20 cellular contexts compared by ENCODE assay signal in genomic region chr12:91753649-91754048, GRCh38.
DNase-seq lines count a peak whose midpoint lies in the region; ATAC-seq, FAIRE-seq and TF ChIP-seq lines count a peak whose summit lies in the region.
"Had no signal": no experiment of that assay in that cellular context is flagged by ENCODE, and none has a peak within 500 bp of the region (broad histone marks: within the 10 kb centered on the region; RNA-seq: fewer than 3 reads in every experiment).

No MANE protein-coding gene starts in this region.

- in situ Hi-C loops in K562 (cut with MboI) = no loop called here

- no peak for DNase-seq in activated naive CD8-positive, alpha-beta T cell treated with anti-CD3 and anti-CD28 coated beads, Interleukin-2, amount 10 ng/mL, durations not matched to agents 7 days and 5 days
- no peak for DNase-seq in activated naive CD8-positive, alpha-beta T cell treated with anti-CD3 and anti-CD28 coated beads, Interleukin-2, amount 50 U/mL, for 24 hours
- DNase-seq in K562 (ENCODE audit: extremely low read depth in 1 of 4, low spot score in 3 of 4) (no peak), T-cell (no peak), NCI-H345 (lab: John Stamatoyannopoulos, UW) (no peak), Ammon's horn (ENCODE audit: low spot score) (no peak)
- DNase-seq: ACHN; Caco-2; CD4-positive, alpha-beta T cell; GDM1; GOT3; H9; IMR-90; KBM-7 had no signal

- no peak for ATAC-seq in activated naive CD8-positive, alpha-beta T cell treated with anti-CD3 and anti-CD28 coated beads, Interleukin-2, amount 10 ng/mL, durations not matched to agents 7 days and 5 days (ENCODE audit: low read depth)
- ATAC-seq in activated naive CD8-positive, alpha-beta T cell treated with anti-CD3 and anti-CD28 coated beads, Interleukin-2, amount 50 U/mL, for 24 hours = no peak
- ATAC-seq in K562 (no peak), T-cell (replicated peaks in 1 of 4) (no peak)

- 80% methylated on average over 3 of the region's 3 CpGs for WGBS in K562 (ENCODE audit: insufficient coverage, low coverage, missing lambda C conversion rate)

- peaks cover 30% of the 10 kb centered on the region for H3K79me2 ChIP-seq in K562 (ENCODE audit: control insufficient read depth, insufficient read depth, low read length)

- H3K27ac ChIP-seq in HEK293 (ENCODE audit: extremely low read depth, low read depth, low read length) (no peak overlapping the region), K562 (ENCODE audit: extremely low read depth, low read depth, low read length) (no peak overlapping the region)
- H3K27ac ChIP-seq: C4-2B had no signal

- FAIRE-seq in K562 (lab: Jason Lieb, UNC) = no peak
- FAIRE-seq: D721Med, GM12892, GM18507, HTR-8/SVneo had no signal

- peaks cover 12% of the 10 kb centered on the region for H3K36me3 Mint-ChIP-seq in activated naive CD8-positive, alpha-beta T cell treated with anti-CD3 and anti-CD28 coated beads, Interleukin-2, amount 10 ng/mL, durations not matched to agents 7 days and 5 days
- H3K36me3 Mint-ChIP-seq in activated naive CD8-positive, alpha-beta T cell treated with anti-CD3 and anti-CD28 coated beads, Interleukin-2, amount 50 U/mL, for 24 hours (ENCODE audit: low read depth) = peaks cover 4% of the 10 kb centered on the region
- no peaks in the 10 kb centered on the region for H3K36me3 Mint-ChIP-seq in T-cell

- TF ChIP-seq POLR2A in K562 (conservative IDR thresholded peaks at IDR 0.05) = no peak

- TF ChIP-seq CTCF in HEK293 (tag by site-specific recombination; IDR thresholded peaks at IDR 0.05) (no peak), K562 (IDR thresholded peaks at IDR 0.05 in 2 of 3, conservative IDR thresholded peaks at IDR 0.05 in 1 of 3; ENCODE audit: insufficient read depth in 2 of 3, low read depth in 1 of 3, low read length in 3 of 3) (no peak)

- no TSS peak for BruUV-seq in K562 (replicated peaks; lab: Mats Ljungman, UMichigan)

- H3K4me1 Mint-ChIP-seq in activated naive CD8-positive, alpha-beta T cell treated with anti-CD3 and anti-CD28 coated beads, Interleukin-2, amount 10 ng/mL, durations not matched to agents 7 days and 5 days = peaks cover 3% of the 10 kb centered on the region
- H3K4me1 Mint-ChIP-seq in activated naive CD8-positive, alpha-beta T cell treated with anti-CD3 and anti-CD28 coated beads, Interleukin-2, amount 50 U/mL, for 24 hours = no peaks in the 10 kb centered on the region
- peaks cover 0 to 4% (median 3%) of the 10 kb centered on the region in 3 donors for H3K4me1 Mint-ChIP-seq in T-cell
- H3K4me1 Mint-ChIP-seq: H9 had no signal

- no peak for TF ChIP-seq EP300 in K562 (IDR thresholded peaks at IDR 0.05; ENCODE audit: low read length)

- H3K27me3 ChIP-seq in K562 (ENCODE audit: control insufficient read depth in 2 of 2, insufficient read depth in 2 of 2, low read length in 2 of 2) = no peaks in the 10 kb centered on the region

- no peak overlapping the region for H3K27ac Mint-ChIP-seq in activated naive CD8-positive, alpha-beta T cell treated with anti-CD3 and anti-CD28 coated beads, Interleukin-2, amount 10 ng/mL, durations not matched to agents 7 days and 5 days
- H3K27ac Mint-ChIP-seq in activated naive CD8-positive, alpha-beta T cell treated with anti-CD3 and anti-CD28 coated beads, Interleukin-2, amount 50 U/mL, for 24 hours = no peak overlapping the region
- no peak overlapping the region for H3K27ac Mint-ChIP-seq in T-cell
- H3K27ac Mint-ChIP-seq: CD4-positive, alpha-beta T cell; H9 had no signal

- H3K4me2 ChIP-seq in K562 (ENCODE audit: insufficient read depth, low read length) = no peak overlapping the region

- peak overlapping the region; percentile 29 for H3K4me3 Mint-ChIP-seq in activated naive CD8-positive, alpha-beta T cell treated with anti-CD3 and anti-CD28 coated beads, Interleukin-2, amount 10 ng/mL, durations not matched to agents 7 days and 5 days
- no peak overlapping the region for H3K4me3 Mint-ChIP-seq in activated naive CD8-positive, alpha-beta T cell treated with anti-CD3 and anti-CD28 coated beads, Interleukin-2, amount 50 U/mL, for 24 hours
- H3K4me3 Mint-ChIP-seq in T-cell = no peak overlapping the region
- H3K4me3 Mint-ChIP-seq: CD4-positive, alpha-beta T cell; H9 had no signal

- H3K4me1 ChIP-seq in HEK293 (ENCODE audit: control insufficient read depth, insufficient read depth, low read length) (no peaks in the 10 kb centered on the region), K562 (replicated peaks in 1 of 2; ENCODE audit: control insufficient read depth in 2 of 2, insufficient read depth in 2 of 2, low read length in 2 of 2) (no peaks in the 10 kb centered on the region)
- H3K4me1 ChIP-seq: Caco-2 had no signal

- POLR2A ChIA-PET in activated naive CD8-positive, alpha-beta T cell treated with anti-CD3 and anti-CD28 coated beads, Interleukin-2, amount 10 ng/mL, durations not matched to agents 7 days and 5 days (lab: Charles Lee) = interaction anchor here (1.1 kb wide), 1 partner anchor 392 kb away, joined by 3 read pairs; the partner anchor contains the start of gene BTG1
- POLR2A ChIA-PET in HEK293 (lab: Yijun Ruan, JAX) = no interaction called here
- POLR2A ChIA-PET in K562 (lab: Yijun Ruan, JAX) = no interaction called here
- POLR2A ChIA-PET in T-cell (lab: Charles Lee) = interaction anchor here in 1 of 2 donors (0.8 kb wide), 1 partner anchor 345 kb away, joined by 3 read pairs; no protein-coding TSS in a partner anchor

- H3K4me3 ChIP-seq in HEK293 (ENCODE audit: low read depth, low read length) (no peak overlapping the region), K562 (no peak overlapping the region)

- no peak for TF ChIP-seq RAD21 in K562 (CRISPR knock-in tag; conservative IDR thresholded peaks at IDR 0.05 in 1 of 2, IDR thresholded peaks at IDR 0.05 in 1 of 2)

- H3K9me3 ChIP-seq in HEK293 (ENCODE audit: control insufficient read depth, insufficient read depth, low read depth, low read length) (no peaks in the 10 kb centered on the region), K562 (replicated peaks; ENCODE audit: control insufficient read depth, insufficient read depth, low read depth, low read length) (peaks cover 2% of the 10 kb centered on the region; the same call in 1 of the 2 replicates)

- H3K9ac ChIP-seq in K562 (ENCODE audit: insufficient read depth in 1 of 2, low read depth in 2 of 2, low read length in 2 of 2) = no peak overlapping the region

- H3K36me3 ChIP-seq in HEK293 (ENCODE audit: control insufficient read depth in 2 of 2, insufficient read depth in 1 of 2, low read length in 2 of 2) (no peaks in the 10 kb centered on the region), K562 (ENCODE audit: control insufficient read depth, insufficient read depth, low read length) (peaks cover 8% of the 10 kb centered on the region)

- intact Hi-C loops in K562 (cut with micrococcal nuclease) = no loop called here

- CTCF ChIA-PET in HEK293 (lab: Yijun Ruan, JAX) (interaction anchor here (1.6 kb wide), 1 partner anchor 371 kb away, joined by 3 read pairs; no protein-coding TSS in a partner anchor), K562 (lab: Yijun Ruan, JAX; ENCODE audit: low intra/inter-chr PET ratio) (no interaction called here), T-cell (lab: Charles Lee) (interaction anchor here in 1 of 2 donors (0.8 kb wide), 1 partner anchor 17 kb away, joined by 4 read pairs; no protein-coding TSS in a partner anchor)

- no peak overlapping the region for H2AFZ ChIP-seq in K562 (ENCODE audit: low read depth, low read length)

- peaks cover 11% of the 10 kb centered on the region for H3K9me3 Mint-ChIP-seq in activated naive CD8-positive, alpha-beta T cell treated with anti-CD3 and anti-CD28 coated beads, Interleukin-2, amount 10 ng/mL, durations not matched to agents 7 days and 5 days
- peaks cover 8% of the 10 kb centered on the region for H3K9me3 Mint-ChIP-seq in activated naive CD8-positive, alpha-beta T cell treated with anti-CD3 and anti-CD28 coated beads, Interleukin-2, amount 50 U/mL, for 24 hours
- peaks cover 0 to 8% (median 3%) of the 10 kb centered on the region in 3 donors for H3K9me3 Mint-ChIP-seq in T-cell

- H4K20me1 ChIP-seq in K562 (replicated peaks; ENCODE audit: control insufficient read depth, insufficient read depth, low read length) = no peaks in the 10 kb centered on the region

- no peaks in the 10 kb centered on the region for H3K9me1 ChIP-seq in K562 (ENCODE audit: control insufficient read depth, insufficient read depth, low read length)

- H3K27me3 Mint-ChIP-seq in activated naive CD8-positive, alpha-beta T cell treated with anti-CD3 and anti-CD28 coated beads, Interleukin-2, amount 10 ng/mL, durations not matched to agents 7 days and 5 days = no peaks in the 10 kb centered on the region
- H3K27me3 Mint-ChIP-seq in activated naive CD8-positive, alpha-beta T cell treated with anti-CD3 and anti-CD28 coated beads, Interleukin-2, amount 50 U/mL, for 24 hours = no peaks in the 10 kb centered on the region
- H3K27me3 Mint-ChIP-seq in T-cell = no peaks in the 10 kb centered on the region
- H3K27me3 Mint-ChIP-seq: CD4-positive, alpha-beta T cell had no signal

TF ChIP-seq in HEK293, 187 proteins besides CTCF, POLR2A, EP300 and RAD21:
- TF ChIP-seq TRIM28 (IDR thresholded peaks at IDR 0.05; ENCODE audit: borderline replicate concordance, low read length) (peak; percentile 63; the same call in 1 of the 2 replicates), SETDB1 (IDR thresholded peaks at IDR 0.05; ENCODE audit: insufficient read length, low read length) (peak; percentile 86), ZNF658 (tag by site-specific recombination; IDR thresholded peaks at IDR 0.05) (no peak)

TF ChIP-seq in K562, 482 proteins besides CTCF, POLR2A, EP300 and RAD21 (continues in another document):
- no peak for TF ChIP-seq NKRF (IDR thresholded peaks at IDR 0.05; ENCODE audit: borderline replicate concordance)
